Comparison of ENCODE assay signal across 7 cellular contexts in genomic region chr14:62844546-62844945, GRCh38.
"Had no signal": no experiment of that assay in that cellular context is flagged by ENCODE, and none has a peak within 500 bp of the region (broad histone marks: within the 10 kb centered on the region; RNA-seq: fewer than 3 reads in every experiment).

No MANE protein-coding gene starts in this region.

- DNase-seq: IMR-90, KBM-7, KG1 had no signal

- H3K4me3 ChIP-seq: K562 had no signal

- H3K27ac ChIP-seq: HL-60 had no signal

- H3K36me3 Mint-ChIP-seq: IgD-negative memory B cell had no signal

- H3K4me3 Mint-ChIP-seq: IgD-negative memory B cell had no signal

- H3K27ac Mint-ChIP-seq: IgD-negative memory B cell had no signal

- H3K4me1 Mint-ChIP-seq: IgD-negative memory B cell had no signal

- ATAC-seq: HepG2, K562 had no signal

- H3K27me3 Mint-ChIP-seq: IgD-negative memory B cell had no signal
